ENCODE assay signal across 23 cellular contexts in the genomic region with DNA sequence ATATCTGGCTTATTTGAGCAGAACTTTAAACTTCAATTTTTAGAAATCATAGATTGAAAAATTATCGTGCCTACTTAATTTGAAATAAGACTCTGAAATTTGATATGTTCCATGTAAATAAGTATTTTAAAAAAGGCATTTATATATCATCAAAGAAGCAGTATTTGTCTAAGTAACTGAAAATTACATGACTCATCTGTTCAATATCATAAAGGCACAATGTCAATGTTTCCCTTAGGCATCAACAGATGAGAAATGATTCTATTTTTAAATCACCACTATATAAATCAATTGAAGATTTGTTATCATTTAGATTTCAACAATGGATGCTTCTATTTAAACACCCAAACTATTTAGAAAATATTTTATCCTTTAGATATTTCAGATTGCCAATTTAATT.
DNase-seq lines count a peak whose midpoint lies in the region; FAIRE-seq and TF ChIP-seq lines count a peak whose summit lies in the region.
"Had no signal": no experiment of that assay in that cellular context is flagged by ENCODE, and none has a peak within 500 bp of the region (broad histone marks: within the 10 kb centered on the region; RNA-seq: fewer than 3 reads in every experiment).

No MANE protein-coding gene starts in this region.

- H3K36me3 ChIP-seq in SK-N-MC (ENCODE audit: insufficient read depth, low read length) (no peaks in the 10 kb centered on the region), kidney (ENCODE audit: control insufficient read depth in 1 of 2, insufficient read depth in 2 of 2, low read length in 2 of 2) (no peaks in the 10 kb centered on the region)
- H3K36me3 ChIP-seq: HAP-1, Peyer's patch had no signal

- FAIRE-seq in islet of Langerhans (lab: Jason Lieb, UNC): peak; percentile 82
- FAIRE-seq in kidney (lab: Jason Lieb, UNC): no peak
- FAIRE-seq: GM12891 had no signal

- no peak overlapping the region for H3K9ac ChIP-seq in SK-N-MC (ENCODE audit: insufficient read length)
- H3K9ac ChIP-seq in kidney (ENCODE audit: low read length in 2 of 2): no peak overlapping the region
- H3K9ac ChIP-seq: BLaER1 treated with 17β-estradiol and CSF1 and Interleukin-3, amounts not matched to agents 10 nM and 100 nM had no signal

- H3K9me3 ChIP-seq in SK-N-MC (ENCODE audit: low read depth, low read length) (no peaks in the 10 kb centered on the region), kidney (ENCODE audit: control insufficient read depth in 1 of 2, low read length in 2 of 2) (no peaks in the 10 kb centered on the region)
- H3K9me3 ChIP-seq: A549; BLaER1 treated with 17β-estradiol and CSF1 and Interleukin-3, amounts not matched to agents 10 nM and 100 nM; HAP-1; Peyer's patch had no signal

- DNase-seq in COLO829 (ENCODE audit: low spot score) (peak; percentile 6), DMS53 treated with DMSO at 0.1 percent for 48 hours (lab: John Stamatoyannopoulos, UW; ENCODE audit: unreplicated experiment) (peak; percentile 35), SK-N-MC (ENCODE audit: low read depth, low spot score) (no peak), putamen (ENCODE audit: low spot score) (no peak), kidney (no peak), SW480 (ENCODE audit: low spot score) (no peak)
- DNase-seq: AML-193; CD4-positive, alpha-beta T cell; COR-L47; DMS79; EL; GF-D8; NCI-H1092; NCI-H1436; NCI-H2107; NCI-H524; Peyer's patch had no signal

- H3K4me3 ChIP-seq in SK-N-MC (no peak overlapping the region), kidney (ENCODE audit: low read length in 2 of 2) (no peak overlapping the region)
- H3K4me3 ChIP-seq: A549; BLaER1 treated with 17β-estradiol and CSF1 and Interleukin-3, amounts not matched to agents 10 nM and 100 nM; GM23338; HAP-1; Peyer's patch had no signal

- H3K4me1 ChIP-seq in kidney (ENCODE audit: control insufficient read depth in 1 of 2, insufficient read depth in 1 of 2, low read depth in 1 of 2, low read length in 2 of 2): no peaks in the 10 kb centered on the region
- H3K4me1 ChIP-seq: Peyer's patch had no signal

- TF ChIP-seq CTCF in kidney (IDR thresholded peaks at IDR 0.05; ENCODE audit: borderline replicate concordance, extremely low read depth, insufficient read depth): no peak

- intact Hi-C loops in kidney (cut with DNase I): no loop called here

- H3K27ac ChIP-seq in SK-N-MC (0 out of 2 replicates have a peak overlapping the region, but pooled peaks have one; percentile 8), kidney (ENCODE audit: low read depth in 2 of 2, low read length in 2 of 2) (no peak overlapping the region)
- H3K27ac ChIP-seq: A549; BLaER1 treated with 17β-estradiol and CSF1 and Interleukin-3, amounts not matched to agents 10 nM and 100 nM; Peyer's patch had no signal

Comparison
In these comparisons a context has a peak if more than half of its experiments do, and no peak if none do; other contexts are left out.
1. DNase-seq: peak in COLO829 (single experiment) and DMS53 treated with DMSO at 0.1 percent for 48 hours (single experiment); none in SK-N-MC (single experiment), putamen (single experiment), kidney (single experiment) and SW480 (single experiment).